ENCODE assay signal across 26 cellular contexts in genomic region chr4:157057187-157057586, GRCh38. TPM values are rescaled to one million over a fixed set of nuclear protein-coding genes. Genes with fewer than 3 reads are reported as not detected.
"Had no signal": no experiment of that assay in that cellular context is flagged by ENCODE, and none has a peak within 500 bp of the region (broad histone marks: within the 10 kb centered on the region; RNA-seq: fewer than 3 reads in every experiment).

No MANE protein-coding gene starts in this region.

- H3K27ac Mint-ChIP-seq: activated B cell treated with CpG ODN at 0.5 μM for 24 hours; activated CD4-positive, alpha-beta T cell treated with anti-CD3 and anti-CD28 coated beads, Interleukin-2, amount 10 ng/mL, durations not matched to agents 24 days and 14 days; activated naive CD8-positive, alpha-beta T cell treated with anti-CD3 and anti-CD28 coated beads, Interleukin-2, amount 50 U/mL, for 24 hours; activated T-cell treated with anti-CD3 and anti-CD28 coated beads, Interleukin-2, amount 50 U/mL, for 72 hours; naive B cell; progenitor cell of endocrine pancreas; T-helper 17 cell had no signal

- H3K27me3 ChIP-seq: breast epithelium, neutrophil, tibial nerve, uterus had no signal

- ATAC-seq: activated naive CD8-positive, alpha-beta T cell treated with anti-CD3 and anti-CD28 coated beads, Interleukin-2, amount 50 U/mL, for 24 hours; activated T-cell treated with anti-CD3 and anti-CD28 coated beads, Interleukin-2, amount 50 U/mL, for 72 hours; left colon; lower lobe of right lung; right cardiac atrium; T-helper 17 cell had no signal

- H3K36me3 Mint-ChIP-seq: naive B cell had no signal

- H3K27ac ChIP-seq: breast epithelium, lower lobe of right lung, neutrophil, tibial nerve, uterus had no signal

- H3K27me3 Mint-ChIP-seq: activated B cell treated with CpG ODN at 0.5 μM for 24 hours; activated CD4-positive, alpha-beta T cell treated with anti-CD3 and anti-CD28 coated beads, Interleukin-2, amount 10 ng/mL, durations not matched to agents 24 days and 14 days; activated naive CD8-positive, alpha-beta T cell treated with anti-CD3 and anti-CD28 coated beads, Interleukin-2, amount 50 U/mL, for 24 hours; naive B cell; progenitor cell of endocrine pancreas; T-helper 17 cell had no signal

- H3K36me3 ChIP-seq: breast epithelium, lower lobe of right lung, neutrophil, tibial nerve, uterus had no signal

- H3K9me3 ChIP-seq: breast epithelium, lower lobe of right lung, neutrophil, tibial nerve, uterus had no signal

- H3K9me3 Mint-ChIP-seq: activated B cell treated with CpG ODN at 0.5 μM for 24 hours; activated CD4-positive, alpha-beta T cell treated with anti-CD3 and anti-CD28 coated beads, Interleukin-2, amount 10 ng/mL, durations not matched to agents 24 days and 14 days; activated naive CD8-positive, alpha-beta T cell treated with anti-CD3 and anti-CD28 coated beads, Interleukin-2, amount 50 U/mL, for 24 hours; activated T-cell treated with anti-CD3 and anti-CD28 coated beads, Interleukin-2, amount 50 U/mL, for 72 hours had no signal

- H3K4me3 ChIP-seq: breast epithelium, lower lobe of right lung, tibial nerve, uterus had no signal

- H3K4me1 ChIP-seq: breast epithelium, lower lobe of right lung, uterus had no signal

- DNase-seq: activated B cell treated with CpG ODN at 0.5 μM for 24 hours; activated CD4-positive, alpha-beta T cell treated with anti-CD3 and anti-CD28 coated beads, Interleukin-2, amount 10 ng/mL, durations not matched to agents 24 days and 14 days; activated CD8-positive, alpha-beta memory T cell treated with anti-CD3 and anti-CD28 coated beads, Interleukin-2, amount 50 U/mL, for 48 hours; activated gamma-delta T cell; activated naive CD8-positive, alpha-beta T cell treated with anti-CD3 and anti-CD28 coated beads, Interleukin-2, amount 50 U/mL, for 24 hours; activated T-cell treated with anti-CD3 and anti-CD28 coated beads, Interleukin-2, amount 50 U/mL, for 72 hours; aorta; cerebellar nuclear complex; effector CD8-positive, alpha-beta T cell; foreskin melanocyte; left colon; lower lobe of right lung; midbrain; naive B cell; right cardiac atrium; small intestine; stimulated activated CD4-positive, alpha-beta T cell treated with anti-CD3 and anti-CD28 coated beads, Interleukin-4, amount 100 ng/mL, for 4 hours; stimulated activated CD8-positive, alpha-beta memory T cell treated with anti-CD3 and anti-CD28 coated beads, Interleukin-4, amount 100 ng/mL, for 48 hours; stimulated activated naive CD4-positive, alpha-beta T cell treated with Interleukin-2 at 50 U/mL for 16 hours; substantia nigra; T-helper 17 cell; uterus had no signal

- H3K4me1 Mint-ChIP-seq: activated B cell treated with CpG ODN at 0.5 μM for 24 hours; activated CD4-positive, alpha-beta T cell treated with anti-CD3 and anti-CD28 coated beads, Interleukin-2, amount 10 ng/mL, durations not matched to agents 24 days and 14 days; activated naive CD8-positive, alpha-beta T cell treated with anti-CD3 and anti-CD28 coated beads, Interleukin-2, amount 50 U/mL, for 24 hours; naive B cell; T-helper 17 cell had no signal

- H3K4me3 Mint-ChIP-seq: activated B cell treated with CpG ODN at 0.5 μM for 24 hours; activated CD4-positive, alpha-beta T cell treated with anti-CD3 and anti-CD28 coated beads, Interleukin-2, amount 10 ng/mL, durations not matched to agents 24 days and 14 days; activated naive CD8-positive, alpha-beta T cell treated with anti-CD3 and anti-CD28 coated beads, Interleukin-2, amount 50 U/mL, for 24 hours; activated T-cell treated with anti-CD3 and anti-CD28 coated beads, Interleukin-2, amount 50 U/mL, for 72 hours; naive B cell; T-helper 17 cell had no signal

RNA-seq across cellular contexts. Expression of gene GLRB, which starts 18.8 kb away (rescaled TPM):
- total RNA-seq: activated B cell treated with CpG ODN at 0.5 μM for 24 hours; activated CD4-positive, alpha-beta T cell treated with anti-CD3 and anti-CD28 coated beads, Interleukin-2, amount 10 ng/mL, durations not matched to agents 24 days and 14 days; activated T-cell treated with anti-CD3 and anti-CD28 coated beads, Interleukin-2, amount 50 U/mL, for 72 hours; T-helper 17 cell had no signal
